Comparison of ENCODE assay signal across 16 cellular contexts in genomic region chr15:75822685-75823278, GRCh38.
"Had no signal": no experiment of that assay in that cellular context is flagged by ENCODE, and none has a peak within 500 bp of the region (broad histone marks: within the 10 kb centered on the region; RNA-seq: fewer than 3 reads in every experiment).

No MANE protein-coding gene starts in this region.

- H3K4me3 ChIP-seq: colonic mucosa, esophagus squamous epithelium, gastroesophageal sphincter, upper lobe of left lung, vagina had no signal

- H3K9me3 Mint-ChIP-seq: naive thymus-derived CD8-positive, alpha-beta T cell had no signal

- H3K4me1 ChIP-seq: colonic mucosa, gastroesophageal sphincter, upper lobe of left lung, vagina had no signal

- FAIRE-seq: small intestine had no signal

- H3K4me1 Mint-ChIP-seq: naive thymus-derived CD8-positive, alpha-beta T cell had no signal

- H3K27ac Mint-ChIP-seq: naive thymus-derived CD8-positive, alpha-beta T cell had no signal

- H3K9me3 ChIP-seq: colonic mucosa, esophagus squamous epithelium, gastroesophageal sphincter, neutrophil, upper lobe of left lung, vagina had no signal

- H3K4me3 Mint-ChIP-seq: naive thymus-derived CD8-positive, alpha-beta T cell had no signal

- H3K27ac ChIP-seq: colonic mucosa, esophagus squamous epithelium, gastroesophageal sphincter, neutrophil, upper lobe of left lung, vagina had no signal

- ATAC-seq: gastroesophageal sphincter; left ventricle myocardium superior; naive thymus-derived CD8-positive, alpha-beta T cell; right cardiac atrium had no signal

- H3K36me3 Mint-ChIP-seq: naive thymus-derived CD8-positive, alpha-beta T cell had no signal

- H3K27me3 ChIP-seq: colonic mucosa, neutrophil, upper lobe of left lung, vagina had no signal

- DNase-seq: colonic mucosa; dermis blood vessel endothelial cell; esophagus squamous epithelium; foreskin fibroblast; glutamatergic neuron; islet precursor cell; left ventricle myocardium superior; naive thymus-derived CD8-positive, alpha-beta T cell; right cardiac atrium; small intestine; stimulated activated CD4-positive, alpha-beta T cell treated with anti-CD3 and anti-CD28 coated beads, Interleukin-12 subunit alpha, Interleukin-12 subunit beta, amount 100 ng/mL, for 4 hours; stimulated activated naive CD4-positive, alpha-beta T cell treated with Interleukin-2 at 50 U/mL for 16 hours; upper lobe of left lung had no signal

- H3K36me3 ChIP-seq: colonic mucosa, esophagus squamous epithelium, gastroesophageal sphincter, neutrophil, upper lobe of left lung, vagina had no signal
